In the genomic region with DNA sequence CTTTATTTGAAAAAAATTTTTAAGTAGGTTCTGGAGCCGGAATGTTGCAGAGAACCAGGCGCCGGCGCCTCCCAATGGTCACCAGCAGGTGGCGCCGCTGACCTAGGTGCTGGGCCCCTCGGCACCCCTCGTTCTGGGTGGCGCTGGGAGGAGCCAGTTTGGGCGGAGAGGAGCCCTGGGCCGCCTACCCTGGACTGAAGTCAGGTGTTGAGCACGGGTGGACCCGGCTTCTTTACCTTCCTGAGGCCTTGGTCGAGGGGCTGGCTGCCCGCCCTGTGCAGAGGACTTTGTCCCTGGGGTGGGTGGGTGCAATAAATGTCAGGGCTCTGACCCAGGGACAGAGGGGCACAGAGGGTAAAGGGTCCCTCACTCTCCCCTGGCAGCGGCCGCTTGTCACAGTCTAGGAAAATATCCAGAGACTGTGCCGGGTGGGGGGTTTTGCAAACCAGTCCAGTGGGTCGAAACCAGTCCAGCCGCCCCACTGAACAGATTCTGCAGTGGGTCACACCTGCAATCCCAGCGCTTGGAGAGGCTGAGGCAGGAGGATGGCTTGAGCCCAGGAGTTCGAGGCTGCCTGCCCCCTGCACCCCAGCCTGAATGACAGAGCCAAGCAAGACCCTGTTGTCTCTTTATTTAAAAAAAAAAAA, we compare ENCODE assay signal across 2 cellular contexts.
A peak's percentile ranks its signal among the peaks of the same experiment; 100 is the strongest.
TF ChIP-seq lines count a peak whose summit lies in the region.

No MANE protein-coding gene starts in this region.

TF ChIP-seq in HEK293, 187 proteins besides CTCF, POLR2A, EP300 and RAD21 (continued from another document and continues in another):
- TF ChIP-seq KLF7 (tag by site-specific recombination; IDR thresholded peaks at IDR 0.05; ENCODE audit: borderline replicate concordance), result no peak
- no peak for TF ChIP-seq ZNF610 (tag by site-specific recombination; IDR thresholded peaks at IDR 0.05; ENCODE audit: borderline replicate concordance)
- TF ChIP-seq, protein P1, sequence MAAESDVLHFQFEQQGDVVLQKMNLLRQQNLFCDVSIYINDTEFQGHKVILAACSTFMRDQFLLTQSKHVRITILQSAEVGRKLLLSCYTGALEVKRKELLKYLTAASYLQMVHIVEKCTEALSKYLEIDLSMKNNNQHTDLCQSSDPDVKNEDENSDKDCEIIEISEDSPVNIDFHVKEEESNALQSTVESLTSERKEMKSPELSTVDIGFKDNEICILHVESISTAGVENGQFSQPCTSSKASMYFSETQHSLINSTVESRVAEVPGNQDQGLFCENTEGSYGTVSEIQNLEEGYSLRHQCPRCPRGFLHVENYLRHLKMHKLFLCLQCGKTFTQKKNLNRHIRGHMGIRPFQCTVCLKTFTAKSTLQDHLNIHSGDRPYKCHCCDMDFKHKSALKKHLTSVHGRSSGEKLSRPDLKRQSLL (tag by site-specific recombination; IDR thresholded peaks at IDR 0.05), result 0 out of 2 replicates have a peak, but pooled peaks have one; percentile 68
- TF ChIP-seq, protein P2, sequence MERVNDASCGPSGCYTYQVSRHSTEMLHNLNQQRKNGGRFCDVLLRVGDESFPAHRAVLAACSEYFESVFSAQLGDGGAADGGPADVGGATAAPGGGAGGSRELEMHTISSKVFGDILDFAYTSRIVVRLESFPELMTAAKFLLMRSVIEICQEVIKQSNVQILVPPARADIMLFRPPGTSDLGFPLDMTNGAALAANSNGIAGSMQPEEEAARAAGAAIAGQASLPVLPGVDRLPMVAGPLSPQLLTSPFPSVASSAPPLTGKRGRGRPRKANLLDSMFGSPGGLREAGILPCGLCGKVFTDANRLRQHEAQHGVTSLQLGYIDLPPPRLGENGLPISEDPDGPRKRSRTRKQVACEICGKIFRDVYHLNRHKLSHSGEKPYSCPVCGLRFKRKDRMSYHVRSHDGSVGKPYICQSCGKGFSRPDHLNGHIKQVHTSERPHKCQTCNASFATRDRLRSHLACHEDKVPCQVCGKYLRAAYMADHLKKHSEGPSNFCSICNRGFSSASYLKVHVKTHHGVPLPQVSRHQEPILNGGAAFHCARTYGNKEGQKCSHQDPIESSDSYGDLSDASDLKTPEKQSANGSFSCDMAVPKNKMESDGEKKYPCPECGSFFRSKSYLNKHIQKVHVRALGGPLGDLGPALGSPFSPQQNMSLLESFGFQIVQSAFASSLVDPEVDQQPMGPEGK (tag by site-specific recombination; IDR thresholded peaks at IDR 0.05), result 0 out of 2 replicates have a peak, but pooled peaks have one; percentile 43
- TF ChIP-seq ZNF112 (tag by site-specific recombination; IDR thresholded peaks at IDR 0.05), result no peak
- no peak for TF ChIP-seq MEIS1 (CRISPR knock-in tag; IDR thresholded peaks at IDR 0.05; ENCODE audit: borderline replicate concordance)
- TF ChIP-seq ZNF792 (tag by site-specific recombination; IDR thresholded peaks at IDR 0.05), result no peak
- no peak for TF ChIP-seq ZBTB7A (tag by site-specific recombination; IDR thresholded peaks at IDR 0.05; ENCODE audit: low read depth)
- no peak for TF ChIP-seq KLF9 (tag by site-specific recombination; IDR thresholded peaks at IDR 0.05; ENCODE audit: low read depth)
- TF ChIP-seq ZNF132 (tag by site-specific recombination; IDR thresholded peaks at IDR 0.05; ENCODE audit: borderline replicate concordance), result no peak
- TF ChIP-seq TRIM28 (IDR thresholded peaks at IDR 0.05; ENCODE audit: borderline replicate concordance, low read length), result no peak
- no peak for TF ChIP-seq ZFP37 (tag by site-specific recombination; IDR thresholded peaks at IDR 0.05)
- peak; percentile 30; the same call in 1 of the 2 replicates for TF ChIP-seq ZNF843 (tag by site-specific recombination; IDR thresholded peaks at IDR 0.05)
- TF ChIP-seq ZNF10 (tag by site-specific recombination; IDR thresholded peaks at IDR 0.05), result peak; percentile 19; the same call in 1 of the 2 replicates
- TF ChIP-seq, protein P3, sequence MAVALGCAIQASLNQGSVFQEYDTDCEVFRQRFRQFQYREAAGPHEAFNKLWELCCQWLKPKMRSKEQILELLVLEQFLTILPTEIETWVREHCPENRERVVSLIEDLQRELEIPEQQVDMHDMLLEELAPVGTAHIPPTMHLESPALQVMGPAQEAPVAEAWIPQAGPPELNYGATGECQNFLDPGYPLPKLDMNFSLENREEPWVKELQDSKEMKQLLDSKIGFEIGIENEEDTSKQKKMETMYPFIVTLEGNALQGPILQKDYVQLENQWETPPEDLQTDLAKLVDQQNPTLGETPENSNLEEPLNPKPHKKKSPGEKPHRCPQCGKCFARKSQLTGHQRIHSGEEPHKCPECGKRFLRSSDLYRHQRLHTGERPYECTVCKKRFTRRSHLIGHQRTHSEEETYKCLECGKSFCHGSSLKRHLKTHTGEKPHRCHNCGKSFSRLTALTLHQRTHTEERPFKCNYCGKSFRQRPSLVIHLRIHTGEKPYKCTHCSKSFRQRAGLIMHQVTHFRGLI (tag by site-specific recombination; IDR thresholded peaks at IDR 0.05), result 0 out of 2 replicates have a peak, but pooled peaks have one; percentile 27
- TF ChIP-seq, protein P4, sequence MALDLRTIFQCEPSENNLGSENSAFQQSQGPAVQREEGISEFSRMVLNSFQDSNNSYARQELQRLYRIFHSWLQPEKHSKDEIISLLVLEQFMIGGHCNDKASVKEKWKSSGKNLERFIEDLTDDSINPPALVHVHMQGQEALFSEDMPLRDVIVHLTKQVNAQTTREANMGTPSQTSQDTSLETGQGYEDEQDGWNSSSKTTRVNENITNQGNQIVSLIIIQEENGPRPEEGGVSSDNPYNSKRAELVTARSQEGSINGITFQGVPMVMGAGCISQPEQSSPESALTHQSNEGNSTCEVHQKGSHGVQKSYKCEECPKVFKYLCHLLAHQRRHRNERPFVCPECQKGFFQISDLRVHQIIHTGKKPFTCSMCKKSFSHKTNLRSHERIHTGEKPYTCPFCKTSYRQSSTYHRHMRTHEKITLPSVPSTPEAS (tag by site-specific recombination; IDR thresholded peaks at IDR 0.05), result no peak
- 0 out of 2 replicates have a peak, but pooled peaks have one; percentile 33 for TF ChIP-seq ZFP69B (tag by site-specific recombination; IDR thresholded peaks at IDR 0.05)
- TF ChIP-seq, protein P5, sequence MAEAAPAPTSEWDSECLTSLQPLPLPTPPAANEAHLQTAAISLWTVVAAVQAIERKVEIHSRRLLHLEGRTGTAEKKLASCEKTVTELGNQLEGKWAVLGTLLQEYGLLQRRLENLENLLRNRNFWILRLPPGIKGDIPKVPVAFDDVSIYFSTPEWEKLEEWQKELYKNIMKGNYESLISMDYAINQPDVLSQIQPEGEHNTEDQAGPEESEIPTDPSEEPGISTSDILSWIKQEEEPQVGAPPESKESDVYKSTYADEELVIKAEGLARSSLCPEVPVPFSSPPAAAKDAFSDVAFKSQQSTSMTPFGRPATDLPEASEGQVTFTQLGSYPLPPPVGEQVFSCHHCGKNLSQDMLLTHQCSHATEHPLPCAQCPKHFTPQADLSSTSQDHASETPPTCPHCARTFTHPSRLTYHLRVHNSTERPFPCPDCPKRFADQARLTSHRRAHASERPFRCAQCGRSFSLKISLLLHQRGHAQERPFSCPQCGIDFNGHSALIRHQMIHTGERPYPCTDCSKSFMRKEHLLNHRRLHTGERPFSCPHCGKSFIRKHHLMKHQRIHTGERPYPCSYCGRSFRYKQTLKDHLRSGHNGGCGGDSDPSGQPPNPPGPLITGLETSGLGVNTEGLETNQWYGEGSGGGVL (tag by site-specific recombination; IDR thresholded peaks at IDR 0.05), result no peak
- no peak for TF ChIP-seq MYNN (tag by site-specific recombination; IDR thresholded peaks at IDR 0.05; ENCODE audit: borderline replicate concordance)
- no peak for TF ChIP-seq ZNF776 (tag by site-specific recombination; IDR thresholded peaks at IDR 0.05; ENCODE audit: borderline replicate concordance)
- TF ChIP-seq EGR2 (tag by site-specific recombination; IDR thresholded peaks at IDR 0.05; ENCODE audit: low read depth), result no peak
- no peak for TF ChIP-seq YY2 (tag by site-specific recombination; IDR thresholded peaks at IDR 0.05)
- no peak for TF ChIP-seq ZNF48 (tag by site-specific recombination; IDR thresholded peaks at IDR 0.05)

TF ChIP-seq in K562, 482 proteins besides CTCF, POLR2A, EP300 and RAD21 (continued from another document and continues in another):
- TF ChIP-seq YY1 (IDR thresholded peaks at IDR 0.05; ENCODE audit: borderline replicate concordance in 1 of 3, control insufficient read depth in 1 of 3, extremely low read depth in 1 of 3, insufficient read depth in 3 of 3, insufficient read length in 1 of 3, insufficient replicate concordance in 2 of 3, low read depth in 1 of 3, low read length in 2 of 3) (peak in 1 of 3 experiments; percentile 18), SREBF2 (CRISPR knock-in tag; IDR thresholded peaks at IDR 0.05) (no peak), STAG1 (CRISPR knock-in tag; IDR thresholded peaks at IDR 0.05; ENCODE audit: borderline replicate concordance) (peak; percentile 70; the same call in 1 of the 2 replicates), SAFB (IDR thresholded peaks at IDR 0.05; ENCODE audit: borderline replicate concordance, low read depth, low read length) (no peak)
- TF ChIP-seq, protein P6, sequence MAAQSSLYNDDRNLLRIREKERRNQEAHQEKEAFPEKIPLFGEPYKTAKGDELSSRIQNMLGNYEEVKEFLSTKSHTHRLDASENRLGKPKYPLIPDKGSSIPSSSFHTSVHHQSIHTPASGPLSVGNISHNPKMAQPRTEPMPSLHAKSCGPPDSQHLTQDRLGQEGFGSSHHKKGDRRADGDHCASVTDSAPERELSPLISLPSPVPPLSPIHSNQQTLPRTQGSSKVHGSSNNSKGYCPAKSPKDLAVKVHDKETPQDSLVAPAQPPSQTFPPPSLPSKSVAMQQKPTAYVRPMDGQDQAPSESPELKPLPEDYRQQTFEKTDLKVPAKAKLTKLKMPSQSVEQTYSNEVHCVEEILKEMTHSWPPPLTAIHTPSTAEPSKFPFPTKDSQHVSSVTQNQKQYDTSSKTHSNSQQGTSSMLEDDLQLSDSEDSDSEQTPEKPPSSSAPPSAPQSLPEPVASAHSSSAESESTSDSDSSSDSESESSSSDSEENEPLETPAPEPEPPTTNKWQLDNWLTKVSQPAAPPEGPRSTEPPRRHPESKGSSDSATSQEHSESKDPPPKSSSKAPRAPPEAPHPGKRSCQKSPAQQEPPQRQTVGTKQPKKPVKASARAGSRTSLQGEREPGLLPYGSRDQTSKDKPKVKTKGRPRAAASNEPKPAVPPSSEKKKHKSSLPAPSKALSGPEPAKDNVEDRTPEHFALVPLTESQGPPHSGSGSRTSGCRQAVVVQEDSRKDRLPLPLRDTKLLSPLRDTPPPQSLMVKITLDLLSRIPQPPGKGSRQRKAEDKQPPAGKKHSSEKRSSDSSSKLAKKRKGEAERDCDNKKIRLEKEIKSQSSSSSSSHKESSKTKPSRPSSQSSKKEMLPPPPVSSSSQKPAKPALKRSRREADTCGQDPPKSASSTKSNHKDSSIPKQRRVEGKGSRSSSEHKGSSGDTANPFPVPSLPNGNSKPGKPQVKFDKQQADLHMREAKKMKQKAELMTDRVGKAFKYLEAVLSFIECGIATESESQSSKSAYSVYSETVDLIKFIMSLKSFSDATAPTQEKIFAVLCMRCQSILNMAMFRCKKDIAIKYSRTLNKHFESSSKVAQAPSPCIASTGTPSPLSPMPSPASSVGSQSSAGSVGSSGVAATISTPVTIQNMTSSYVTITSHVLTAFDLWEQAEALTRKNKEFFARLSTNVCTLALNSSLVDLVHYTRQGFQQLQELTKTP (IDR thresholded peaks at IDR 0.05; ENCODE audit: low read depth in 1 of 2, partially characterized antibody in 2 of 2), result no peak
- TF ChIP-seq, protein P7, sequence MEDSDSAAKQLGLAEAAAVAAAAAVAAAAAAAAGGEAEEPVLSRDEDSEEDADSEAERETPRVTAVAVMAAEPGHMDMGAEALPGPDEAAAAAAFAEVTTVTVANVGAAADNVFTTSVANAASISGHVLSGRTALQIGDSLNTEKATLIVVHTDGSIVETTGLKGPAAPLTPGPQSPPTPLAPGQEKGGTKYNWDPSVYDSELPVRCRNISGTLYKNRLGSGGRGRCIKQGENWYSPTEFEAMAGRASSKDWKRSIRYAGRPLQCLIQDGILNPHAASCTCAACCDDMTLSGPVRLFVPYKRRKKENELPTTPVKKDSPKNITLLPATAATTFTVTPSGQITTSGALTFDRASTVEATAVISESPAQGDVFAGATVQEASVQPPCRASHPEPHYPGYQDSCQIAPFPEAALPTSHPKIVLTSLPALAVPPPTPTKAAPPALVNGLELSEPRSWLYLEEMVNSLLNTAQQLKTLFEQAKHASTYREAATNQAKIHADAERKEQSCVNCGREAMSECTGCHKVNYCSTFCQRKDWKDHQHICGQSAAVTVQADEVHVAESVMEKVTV (CRISPR knock-in tag; IDR thresholded peaks at IDR 0.05), result peak; percentile 57; the same call in 1 of the 2 replicates
- TF ChIP-seq, protein P8, sequence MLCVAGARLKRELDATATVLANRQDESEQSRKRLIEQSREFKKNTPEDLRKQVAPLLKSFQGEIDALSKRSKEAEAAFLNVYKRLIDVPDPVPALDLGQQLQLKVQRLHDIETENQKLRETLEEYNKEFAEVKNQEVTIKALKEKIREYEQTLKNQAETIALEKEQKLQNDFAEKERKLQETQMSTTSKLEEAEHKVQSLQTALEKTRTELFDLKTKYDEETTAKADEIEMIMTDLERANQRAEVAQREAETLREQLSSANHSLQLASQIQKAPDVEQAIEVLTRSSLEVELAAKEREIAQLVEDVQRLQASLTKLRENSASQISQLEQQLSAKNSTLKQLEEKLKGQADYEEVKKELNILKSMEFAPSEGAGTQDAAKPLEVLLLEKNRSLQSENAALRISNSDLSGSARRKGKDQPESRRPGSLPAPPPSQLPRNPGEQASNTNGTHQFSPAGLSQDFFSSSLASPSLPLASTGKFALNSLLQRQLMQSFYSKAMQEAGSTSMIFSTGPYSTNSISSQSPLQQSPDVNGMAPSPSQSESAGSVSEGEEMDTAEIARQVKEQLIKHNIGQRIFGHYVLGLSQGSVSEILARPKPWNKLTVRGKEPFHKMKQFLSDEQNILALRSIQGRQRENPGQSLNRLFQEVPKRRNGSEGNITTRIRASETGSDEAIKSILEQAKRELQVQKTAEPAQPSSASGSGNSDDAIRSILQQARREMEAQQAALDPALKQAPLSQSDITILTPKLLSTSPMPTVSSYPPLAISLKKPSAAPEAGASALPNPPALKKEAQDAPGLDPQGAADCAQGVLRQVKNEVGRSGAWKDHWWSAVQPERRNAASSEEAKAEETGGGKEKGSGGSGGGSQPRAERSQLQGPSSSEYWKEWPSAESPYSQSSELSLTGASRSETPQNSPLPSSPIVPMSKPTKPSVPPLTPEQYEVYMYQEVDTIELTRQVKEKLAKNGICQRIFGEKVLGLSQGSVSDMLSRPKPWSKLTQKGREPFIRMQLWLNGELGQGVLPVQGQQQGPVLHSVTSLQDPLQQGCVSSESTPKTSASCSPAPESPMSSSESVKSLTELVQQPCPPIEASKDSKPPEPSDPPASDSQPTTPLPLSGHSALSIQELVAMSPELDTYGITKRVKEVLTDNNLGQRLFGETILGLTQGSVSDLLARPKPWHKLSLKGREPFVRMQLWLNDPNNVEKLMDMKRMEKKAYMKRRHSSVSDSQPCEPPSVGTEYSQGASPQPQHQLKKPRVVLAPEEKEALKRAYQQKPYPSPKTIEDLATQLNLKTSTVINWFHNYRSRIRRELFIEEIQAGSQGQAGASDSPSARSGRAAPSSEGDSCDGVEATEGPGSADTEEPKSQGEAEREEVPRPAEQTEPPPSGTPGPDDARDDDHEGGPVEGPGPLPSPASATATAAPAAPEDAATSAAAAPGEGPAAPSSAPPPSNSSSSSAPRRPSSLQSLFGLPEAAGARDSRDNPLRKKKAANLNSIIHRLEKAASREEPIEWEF (CRISPR knock-in tag; IDR thresholded peaks at IDR 0.05), result no peak
